ENCODE assay signal across 21 cellular contexts in the genomic region with DNA sequence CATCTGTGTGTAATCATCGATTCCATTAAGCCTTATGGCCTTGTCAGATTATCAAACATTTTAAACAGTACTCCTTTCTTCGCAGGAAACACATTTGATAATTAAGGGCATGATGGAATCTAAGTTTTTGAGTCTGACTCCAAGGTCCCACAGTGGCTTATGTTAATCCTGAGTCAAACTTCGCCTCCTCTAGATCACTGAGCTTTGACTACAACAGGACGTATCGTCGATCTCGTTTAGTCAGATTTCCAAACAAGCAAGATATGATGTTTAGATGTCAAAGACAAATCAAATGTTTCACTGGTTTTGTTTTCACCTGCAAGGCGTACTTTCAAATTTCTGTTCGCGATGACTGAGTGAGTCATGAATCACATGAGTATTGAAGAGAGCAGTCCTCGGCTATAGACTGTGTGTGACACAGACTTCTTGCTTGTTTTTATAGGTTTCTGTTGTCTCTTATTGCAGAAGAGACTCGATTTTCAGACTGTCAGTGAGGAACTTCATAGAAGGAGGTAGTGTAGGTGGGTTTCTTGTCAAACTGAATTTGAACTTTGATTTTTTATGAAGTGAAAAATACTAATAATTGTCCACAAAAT.
"Had no signal": no experiment of that assay in that cellular context is flagged by ENCODE, and none has a peak within 500 bp of the region (broad histone marks: within the 10 kb centered on the region; RNA-seq: fewer than 3 reads in every experiment).

No MANE protein-coding gene starts in this region.

- H3K36me3 Mint-ChIP-seq: activated CD4-positive, alpha-beta memory T cell treated with anti-CD3 and anti-CD28 coated beads for 36 hours; activated naive CD8-positive, alpha-beta T cell treated with anti-CD3 and anti-CD28 coated beads for 36 hours; naive thymus-derived CD4-positive, alpha-beta T cell; type B pancreatic cell had no signal

- H3K9me3 Mint-ChIP-seq: activated CD4-positive, alpha-beta memory T cell treated with anti-CD3 and anti-CD28 coated beads for 36 hours; neural crest cell; type B pancreatic cell had no signal

- H3K9me3 ChIP-seq: left lung, spleen, thoracic aorta, vagina had no signal

- H3K27me3 ChIP-seq: hepatocyte, left lung, spleen, vagina had no signal

- DNase-seq: activated CD4-positive, alpha-beta memory T cell treated with anti-CD3 and anti-CD28 coated beads for 36 hours; activated CD4-positive, alpha-beta T cell treated with anti-CD3 and anti-CD28 coated beads for 4 hours; activated naive CD8-positive, alpha-beta T cell treated with anti-CD3 and anti-CD28 coated beads for 36 hours; effector memory CD4-positive, alpha-beta T cell; glutamatergic neuron; kidney glomerular epithelial cell; left lung; naive thymus-derived CD4-positive, alpha-beta T cell; spleen; stimulated activated CD4-positive, alpha-beta T cell treated with anti-CD3 and anti-CD28 coated beads, Interleukin-4, amount 100 ng/mL, for 1 hour; stimulated activated naive CD4-positive, alpha-beta T cell treated with Interleukin-2 at 50 U/mL for 16 hours had no signal

- H3K27ac ChIP-seq: hepatocyte, left lung, spleen, thoracic aorta, vagina had no signal

- H3K27ac Mint-ChIP-seq: activated CD4-positive, alpha-beta memory T cell treated with anti-CD3 and anti-CD28 coated beads for 36 hours; activated naive CD8-positive, alpha-beta T cell treated with anti-CD3 and anti-CD28 coated beads for 36 hours; naive thymus-derived CD4-positive, alpha-beta T cell; type B pancreatic cell had no signal

- H3K4me3 ChIP-seq: hepatocyte, left lung, lung, spleen, thoracic aorta, vagina had no signal

- H3K36me3 ChIP-seq: left lung, spleen, thoracic aorta, vagina had no signal

- H3K79me2 ChIP-seq: hepatocyte had no signal

- H3K4me2 ChIP-seq: hepatocyte had no signal

- H3K4me1 ChIP-seq: left lung, spleen, vagina had no signal

- ATAC-seq: left lung; naive thymus-derived CD4-positive, alpha-beta T cell had no signal

- FAIRE-seq: astrocyte, colon, frontal cortex, TTC549 had no signal

- H2AFZ ChIP-seq: hepatocyte had no signal
